ENCODE assay signal across 10 cellular contexts in genomic region chr1:209756608-209757445, GRCh38. TPM values are rescaled to one million over a fixed set of nuclear protein-coding genes. Genes with fewer than 3 reads are reported as not detected.
DNase-seq lines count a peak whose midpoint lies in the region; ATAC-seq, FAIRE-seq and TF ChIP-seq lines count a peak whose summit lies in the region.
"Had no signal": no experiment of that assay in that cellular context is flagged by ENCODE, and none has a peak within 500 bp of the region (broad histone marks: within the 10 kb centered on the region; RNA-seq: fewer than 3 reads in every experiment).

No MANE protein-coding gene starts in this region.

- no peaks in the 10 kb centered on the region for H3K9me3 ChIP-seq in OCI-LY1 (ENCODE audit: low read length)

- H3K27ac Mint-ChIP-seq in central memory CD8-positive, alpha-beta T cell (ENCODE audit: low read depth), result peak overlapping the region; percentile 93

- no peak for TF ChIP-seq POLR2A in GM12891 (IDR thresholded peaks at IDR 0.05; ENCODE audit: low read depth, low read length)

- no peak for TF ChIP-seq CTCF in OCI-LY1 (IDR thresholded peaks at IDR 0.05; ENCODE audit: low read length)

- H3K27me3 ChIP-seq in OCI-LY1 (ENCODE audit: insufficient read depth, low read length), result no peaks in the 10 kb centered on the region

- H3K36me3 ChIP-seq in OCI-LY1 (ENCODE audit: insufficient read depth, low read length), result no peaks in the 10 kb centered on the region

- no peaks in the 10 kb centered on the region for H3K9me3 Mint-ChIP-seq in central memory CD8-positive, alpha-beta T cell

- peaks cover 35% of the 10 kb centered on the region for H3K36me3 Mint-ChIP-seq in central memory CD8-positive, alpha-beta T cell (ENCODE audit: insufficient read depth)

- peaks cover 22% of the 10 kb centered on the region for H3K4me1 ChIP-seq in OCI-LY1 (ENCODE audit: insufficient read depth, low read length, severe bottlenecking)

- H3K4me2 ChIP-seq in OCI-LY1 (ENCODE audit: low read length), result peak overlapping the region; percentile 49

- H3K27ac ChIP-seq in OCI-LY1 (ENCODE audit: low read depth, low read length, poor library complexity, severe bottlenecking), result peak overlapping the region; percentile 36

- H3K4me1 Mint-ChIP-seq in central memory CD8-positive, alpha-beta T cell, result peaks cover 70% of the 10 kb centered on the region

- no peaks in the 10 kb centered on the region for H3K9me2 ChIP-seq in OCI-LY1 (ENCODE audit: low read depth, low read length)

- no peak for DNase-seq in GM12891 (ENCODE audit: insufficient read length, low spot score)
- no peak for DNase-seq in central memory CD8-positive, alpha-beta T cell (ENCODE audit: low spot score in 2 of 2)
- peak; percentile 37 for DNase-seq in stimulated activated CD4-positive, alpha-beta T cell treated with anti-CD3 and anti-CD28 coated beads, Interleukin-4, amount 100 ng/mL, for 24 hours
- no peak for DNase-seq in NCI-H524 (lab: John Stamatoyannopoulos, UW)
- DNase-seq in kidney glomerular epithelial cell (lab: John Stamatoyannopoulos, UW), result no peak
- no peak for DNase-seq in G401 (ENCODE audit: low spot score)

- H3K9ac ChIP-seq in OCI-LY1 (ENCODE audit: low read length), result peak overlapping the region; percentile 40; the same call in 1 of the 2 replicates

- in situ Hi-C loops in G401 (cut with HindIII; ENCODE audit: low sequenced_read_pairs), result no loop called here

- H4K20me1 ChIP-seq in OCI-LY1 (ENCODE audit: insufficient read depth, low read length), result no peaks in the 10 kb centered on the region

- peak; percentile 29 for ATAC-seq in GM21737 (IDR thresholded peaks at IDR 0.05; ENCODE audit: unreplicated experiment)
- peak; percentile 55 for ATAC-seq in central memory CD8-positive, alpha-beta T cell (replicated peaks; ENCODE audit: extremely low read depth, poor library complexity, severe bottlenecking)
- ATAC-seq: HCT116 had no signal

- no peaks in the 10 kb centered on the region for H3F3A ChIP-seq in OCI-LY1 (ENCODE audit: insufficient read depth, low read length)

- no peaks in the 10 kb centered on the region for H3K27me3 Mint-ChIP-seq in central memory CD8-positive, alpha-beta T cell

- peak overlapping the region; percentile 38 for H3K4me3 ChIP-seq in OCI-LY1 (ENCODE audit: low read depth, low read length, poor library complexity, severe bottlenecking)

- FAIRE-seq in GM12891 (lab: Jason Lieb, UNC), result peak; percentile 85

- H3K79me2 ChIP-seq in OCI-LY1 (ENCODE audit: insufficient read depth, low read length), result no peaks in the 10 kb centered on the region

- H2AFZ ChIP-seq in OCI-LY1 (ENCODE audit: low read length), result 0 out of 2 replicates have a peak overlapping the region, but pooled peaks have one; percentile 16

- peak overlapping the region; percentile 96 for H3K4me3 Mint-ChIP-seq in central memory CD8-positive, alpha-beta T cell

TF ChIP-seq in GM12891, 5 proteins besides CTCF, POLR2A, EP300 and RAD21:
- 0 out of 2 replicates have a peak, but pooled peaks have one; percentile 34 for TF ChIP-seq POLR2AphosphoS5 (IDR thresholded peaks at IDR 0.05; ENCODE audit: low read depth, low read length)
- no peak for TF ChIP-seq PAX5 (IDR thresholded peaks at IDR 0.05; ENCODE audit: insufficient read depth, low read length, severe bottlenecking)
- peak; percentile 95 for TF ChIP-seq SPI1 (IDR thresholded peaks at IDR 0.05; ENCODE audit: low read depth, low read length)
- no peak for TF ChIP-seq POU2F2 (IDR thresholded peaks at IDR 0.05; ENCODE audit: low read depth, low read length)
- TF ChIP-seq TAF1 (IDR thresholded peaks at IDR 0.05; ENCODE audit: low read depth, low read length), result no peak
TF ChIP-seq in GM12891: peak in this region for 2.

RNA-seq across cellular contexts. Expression of gene TRAF3IP3, which starts 1.0 kb away (rescaled TPM):
- 72.5 TPM for polyA plus RNA-seq in GM12891 (2012; ENCODE audit: low read depth, missing spikeins)
- 0.10 TPM in 1 of 2 replicates, not detected in the other for total RNA-seq in G401 (2014; rRNA removed; shearing (Covaris generic))
- total RNA-seq: pulmonary artery endothelial cell had no signal

RNA-seq across cellular contexts. Expression of gene C1orf74, which starts 27.5 kb away (rescaled TPM):
- 1.5 TPM for polyA plus RNA-seq in GM12891 (2012; ENCODE audit: low read depth, missing spikeins)
- total RNA-seq in G401 (2014; rRNA removed; shearing (Covaris generic)), result 6.2 and 9.0 TPM in 2 replicates

RNA-seq across cellular contexts. Expression of gene IRF6, which starts 49.1 kb away (rescaled TPM):
- polyA plus RNA-seq in GM12891 (2012; ENCODE audit: low read depth, missing spikeins), result 1.1 TPM
- not detected in 2 replicates for total RNA-seq in G401 (2014; rRNA removed; shearing (Covaris generic))

RNA-seq across cellular contexts. Expression of gene HSD11B1, which starts 52.2 kb away (rescaled TPM):
- polyA plus RNA-seq in GM12891 (2012; ENCODE audit: low read depth, missing spikeins), result 0.10 TPM
- not detected in 2 replicates for total RNA-seq in G401 (2014; rRNA removed; shearing (Covaris generic))
